Comparison of ENCODE assay signal across 19 cellular contexts in genomic region chr4:99979872-99980271, GRCh38. TPM values are rescaled to one million over a fixed set of nuclear protein-coding genes. Genes with fewer than 3 reads are reported as not detected.
A peak's percentile ranks its signal among the peaks of the same experiment; 100 is the strongest.
DNase-seq lines count a peak whose midpoint lies in the region; ATAC-seq and TF ChIP-seq lines count a peak whose summit lies in the region.
"Had no signal": no experiment of that assay in that cellular context is flagged by ENCODE, and none has a peak within 500 bp of the region (broad histone marks: within the 10 kb centered on the region; RNA-seq: fewer than 3 reads in every experiment).

No MANE protein-coding gene starts in this region.

- no peak for TF ChIP-seq CTCF in fibroblast of villous mesenchyme (IDR thresholded peaks at IDR 0.05; ENCODE audit: insufficient read depth, low read depth, low read length)
- no peak for TF ChIP-seq CTCF in smooth muscle cell (IDR thresholded peaks at IDR 0.05; ENCODE audit: borderline replicate concordance, insufficient read depth, poor library complexity, severe bottlenecking)

- peak; percentile 26; the same call in 1 of the 3 replicates for ATAC-seq in SK-N-SH treated with all-trans-retinoic acid at 6 μM for 48 hours
- no peak for ATAC-seq in GM21447 (IDR thresholded peaks at IDR 0.05; ENCODE audit: unreplicated experiment)
- no peak for ATAC-seq in Right ventricle myocardium superior (ENCODE audit: poor library complexity)
- no peak for ATAC-seq in GM19397 (IDR thresholded peaks at IDR 0.05; ENCODE audit: unreplicated experiment)
- ATAC-seq: GM12878, HCT116, Panc1 had no signal

- no peak overlapping the region for H2AFZ ChIP-seq in smooth muscle cell (ENCODE audit: low read depth)

- intact Hi-C loops in Right ventricle myocardium superior (cut with DNase I): no loop called here

- no peaks in the 10 kb centered on the region for H3K36me3 ChIP-seq in smooth muscle cell (ENCODE audit: low read depth)
- H3K36me3 ChIP-seq: MG63 had no signal

- H3K4me1 ChIP-seq in smooth muscle cell (ENCODE audit: low read depth): no peaks in the 10 kb centered on the region

- no peak overlapping the region for H3K9ac ChIP-seq in smooth muscle cell (ENCODE audit: low read depth)
- H3K9ac ChIP-seq: KMS-11 had no signal

- H3K4me3 ChIP-seq in fibroblast of villous mesenchyme (ENCODE audit: low read depth, low read length) (no peak overlapping the region), smooth muscle cell (no peak overlapping the region)
- H3K4me3 ChIP-seq: GM12878, MG63 had no signal

- no peaks in the 10 kb centered on the region for H3F3A ChIP-seq in smooth muscle cell (ENCODE audit: low read depth)

- no peak overlapping the region for H3K4me2 ChIP-seq in smooth muscle cell
- H3K4me2 ChIP-seq: KMS-11 had no signal

- peak; percentile 60 for DNase-seq in HCEC 1CT
- peak; percentile 9 for DNase-seq in fibroblast of villous mesenchyme (ENCODE audit: low read depth)
- no peak for DNase-seq in smooth muscle cell (lab: John Stamatoyannopoulos, UW; ENCODE audit: unreplicated experiment)
- no peak for DNase-seq in Right ventricle myocardium superior
- DNase-seq: COR-L47, MG63, NCI-H1092 treated with DMSO at 0.1 percent for 48 hours, NCI-H187, NCI-H774, SHP77 treated with DMSO at 0.1 percent for 48 hours had no signal

- H3K79me2 ChIP-seq in smooth muscle cell (ENCODE audit: low read depth): no peaks in the 10 kb centered on the region

- H3K9me3 ChIP-seq in smooth muscle cell (replicated peaks; ENCODE audit: low read depth): no peaks in the 10 kb centered on the region
- H3K9me3 ChIP-seq: MG63 had no signal

- no peaks in the 10 kb centered on the region for H4K20me1 ChIP-seq in smooth muscle cell (ENCODE audit: low read depth)

- H3K27ac ChIP-seq in smooth muscle cell (ENCODE audit: low read depth): peak overlapping the region; percentile 11
- H3K27ac ChIP-seq: C4-2B, HL-60, KMS-11 had no signal

- H3K27me3 ChIP-seq in smooth muscle cell (ENCODE audit: low read depth): no peaks in the 10 kb centered on the region
- H3K27me3 ChIP-seq: MG63 had no signal

TF ChIP-seq in SK-N-SH treated with all-trans-retinoic acid at 6 μM for 48 hours, 23 proteins besides CTCF, POLR2A, EP300 and RAD21:
- TF ChIP-seq ZNF8 (CRISPR knock-in tag; IDR thresholded peaks at IDR 0.05) (no peak), ISL1 (CRISPR knock-in tag; IDR thresholded peaks at IDR 0.05) (peak; percentile 43; the same call in 1 of the 2 replicates)

RNA-seq across cellular contexts. Expression of gene H2AZ1, which starts 29.8 kb away (rescaled TPM):
- total RNA-seq in fibroblast of villous mesenchyme (255 and 287 TPM in 2 replicates), smooth muscle cell (469 and 497 TPM in 2 replicates), Right ventricle myocardium superior (80.4 TPM)
- 531 and 534 TPM in 2 replicates for polyA plus RNA-seq in smooth muscle cell

RNA-seq across cellular contexts. Expression of gene DNAJB14, which starts 33.5 kb away (rescaled TPM):
- total RNA-seq in fibroblast of villous mesenchyme (36.4 and 54.8 TPM in 2 replicates), smooth muscle cell (62.7 and 87.2 TPM in 2 replicates), Right ventricle myocardium superior (18.3 TPM)
- 18.8 and 29.8 TPM in 2 replicates for polyA plus RNA-seq in smooth muscle cell

Comparison
In these comparisons a context has a peak if more than half of its experiments do, and no peak if none do; other contexts are left out.
1. DNase-seq: peak in HCEC 1CT (single experiment) and fibroblast of villous mesenchyme (single experiment); none in smooth muscle cell (single experiment) and Right ventricle myocardium superior (single experiment).